In the genomic region with DNA sequence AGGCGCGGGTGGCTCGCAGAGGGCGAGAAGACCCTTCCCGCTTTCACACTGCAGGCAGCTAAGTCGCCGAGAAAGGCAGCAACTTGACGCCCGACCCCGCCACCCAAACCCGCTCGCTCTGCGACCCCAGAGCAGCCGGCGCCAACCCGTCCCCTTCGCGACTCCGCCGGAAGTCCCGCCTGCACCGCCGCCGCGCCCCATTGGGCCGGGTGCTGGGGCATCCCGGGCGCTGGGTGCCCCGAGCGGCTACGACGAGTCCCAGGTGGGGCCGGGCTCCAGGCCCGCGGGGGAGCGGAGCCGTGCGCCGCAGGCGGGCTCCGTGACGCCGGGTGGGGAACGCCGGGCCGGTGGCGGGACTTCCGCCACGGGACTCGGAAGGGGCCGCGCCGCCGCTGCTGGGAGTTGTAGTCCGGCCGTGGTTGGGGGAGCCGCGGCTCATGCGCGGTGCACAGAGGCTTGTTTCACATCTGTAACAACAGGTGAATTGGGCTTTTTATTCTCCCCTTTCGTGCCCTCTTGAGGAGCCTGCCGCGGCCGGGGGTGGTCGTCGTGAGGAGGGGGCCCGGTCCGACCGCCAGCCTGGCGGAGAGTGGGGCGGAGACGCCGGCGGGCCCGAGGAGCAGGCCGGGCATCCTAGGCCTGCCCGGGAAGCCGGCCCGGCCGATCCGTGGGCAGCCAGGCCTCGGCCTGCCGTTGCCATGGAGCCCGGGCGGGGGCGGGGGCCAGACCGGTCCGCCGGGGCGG, we compare ENCODE assay signal across 8 cellular contexts. TPM values are rescaled to one million over a fixed set of nuclear protein-coding genes. Genes with fewer than 3 reads are reported as not detected.
A peak's percentile ranks its signal among the peaks of the same experiment; 100 is the strongest.
DNase-seq lines count a peak whose midpoint lies in the region; ATAC-seq, FAIRE-seq and TF ChIP-seq lines count a peak whose summit lies in the region.

A gene with protein sequence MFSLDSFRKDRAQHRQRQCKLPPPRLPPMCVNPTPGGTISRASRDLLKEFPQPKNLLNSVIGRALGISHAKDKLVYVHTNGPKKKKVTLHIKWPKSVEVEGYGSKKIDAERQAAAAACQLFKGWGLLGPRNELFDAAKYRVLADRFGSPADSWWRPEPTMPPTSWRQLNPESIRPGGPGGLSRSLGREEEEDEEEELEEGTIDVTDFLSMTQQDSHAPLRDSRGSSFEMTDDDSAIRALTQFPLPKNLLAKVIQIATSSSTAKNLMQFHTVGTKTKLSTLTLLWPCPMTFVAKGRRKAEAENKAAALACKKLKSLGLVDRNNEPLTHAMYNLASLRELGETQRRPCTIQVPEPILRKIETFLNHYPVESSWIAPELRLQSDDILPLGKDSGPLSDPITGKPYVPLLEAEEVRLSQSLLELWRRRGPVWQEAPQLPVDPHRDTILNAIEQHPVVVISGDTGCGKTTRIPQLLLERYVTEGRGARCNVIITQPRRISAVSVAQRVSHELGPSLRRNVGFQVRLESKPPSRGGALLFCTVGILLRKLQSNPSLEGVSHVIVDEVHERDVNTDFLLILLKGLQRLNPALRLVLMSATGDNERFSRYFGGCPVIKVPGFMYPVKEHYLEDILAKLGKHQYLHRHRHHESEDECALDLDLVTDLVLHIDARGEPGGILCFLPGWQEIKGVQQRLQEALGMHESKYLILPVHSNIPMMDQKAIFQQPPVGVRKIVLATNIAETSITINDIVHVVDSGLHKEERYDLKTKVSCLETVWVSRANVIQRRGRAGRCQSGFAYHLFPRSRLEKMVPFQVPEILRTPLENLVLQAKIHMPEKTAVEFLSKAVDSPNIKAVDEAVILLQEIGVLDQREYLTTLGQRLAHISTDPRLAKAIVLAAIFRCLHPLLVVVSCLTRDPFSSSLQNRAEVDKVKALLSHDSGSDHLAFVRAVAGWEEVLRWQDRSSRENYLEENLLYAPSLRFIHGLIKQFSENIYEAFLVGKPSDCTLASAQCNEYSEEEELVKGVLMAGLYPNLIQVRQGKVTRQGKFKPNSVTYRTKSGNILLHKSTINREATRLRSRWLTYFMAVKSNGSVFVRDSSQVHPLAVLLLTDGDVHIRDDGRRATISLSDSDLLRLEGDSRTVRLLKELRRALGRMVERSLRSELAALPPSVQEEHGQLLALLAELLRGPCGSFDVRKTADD (plus strand): TSS at position 405 of the 744 bp plus-strand sequence. CDS start 7,546 bp downstream, outside the sequence.

- no peak for TF ChIP-seq EP300 in ovary (IDR thresholded peaks at IDR 0.05)

- peak within 1 kb of the TSS; percentile 95 for H3K27ac Mint-ChIP-seq in activated naive CD8-positive, alpha-beta T cell treated with anti-CD3 and anti-CD28 coated beads, Interleukin-2, amount 10 ng/mL, durations not matched to agents 7 days and 5 days

- FAIRE-seq in H54 (lab: Jason Lieb, UNC), result no peak

- peak; percentile 89 for ATAC-seq in activated naive CD8-positive, alpha-beta T cell treated with anti-CD3 and anti-CD28 coated beads, Interleukin-2, amount 10 ng/mL, durations not matched to agents 7 days and 5 days (ENCODE audit: low read depth)

- H3K4me1 ChIP-seq in ovary (ENCODE audit: insufficient read depth) (peaks cover 6% of the 10 kb centered on the region), thymus (ENCODE audit: control insufficient read depth, insufficient read depth, low read length) (peaks cover 6% of the 10 kb centered on the region)

- peak within 1 kb of the TSS; percentile 88 to 94 for H3K27ac ChIP-seq in ovary
- H3K27ac ChIP-seq in thymus (ENCODE audit: low read depth), result peak within 1 kb of the TSS; percentile 98

- H3K4me3 Mint-ChIP-seq in activated naive CD8-positive, alpha-beta T cell treated with anti-CD3 and anti-CD28 coated beads, Interleukin-2, amount 10 ng/mL, durations not matched to agents 7 days and 5 days, result peak within 1 kb of the TSS; percentile 99

- peak; percentile 59 for TF ChIP-seq POLR2A in H54 (IDR thresholded peaks at IDR 0.05; ENCODE audit: low read depth, low read length)
- peak; percentile 72 for TF ChIP-seq POLR2A in ovary (IDR thresholded peaks at IDR 0.05)

- H3K9me3 ChIP-seq in ovary, result no peaks in the 10 kb centered on the region
- H3K9me3 ChIP-seq in thymus (ENCODE audit: control insufficient read depth), result no peaks in the 10 kb centered on the region

- 0 to 1% (median 0%) methylated on average over 66 to 90 of the region's 90 CpGs for WGBS in ovary, 3 donors
- under 1% methylated on average over 90 of the region's 90 CpGs for WGBS in thymus

- H3K9me3 Mint-ChIP-seq in activated naive CD8-positive, alpha-beta T cell treated with anti-CD3 and anti-CD28 coated beads, Interleukin-2, amount 10 ng/mL, durations not matched to agents 7 days and 5 days, result no peaks in the 10 kb centered on the region

- intact Hi-C loops in head of caudate nucleus (cut with DNase I) (no loop called here), ovary (cut with DNase I) (no loop called here)

- H3K4me3 ChIP-seq in ovary, result peak within 1 kb of the TSS; percentile 88
- peak within 1 kb of the TSS; percentile 99 for H3K4me3 ChIP-seq in thymus (ENCODE audit: low read length)

- no peak for TF ChIP-seq CTCF in ovary (IDR thresholded peaks at IDR 0.05)

- H3K4me1 Mint-ChIP-seq in activated naive CD8-positive, alpha-beta T cell treated with anti-CD3 and anti-CD28 coated beads, Interleukin-2, amount 10 ng/mL, durations not matched to agents 7 days and 5 days, result peaks cover 17% of the 10 kb centered on the region

- no peaks in the 10 kb centered on the region for H3K27me3 Mint-ChIP-seq in activated naive CD8-positive, alpha-beta T cell treated with anti-CD3 and anti-CD28 coated beads, Interleukin-2, amount 10 ng/mL, durations not matched to agents 7 days and 5 days

- POLR2A ChIA-PET in activated naive CD8-positive, alpha-beta T cell treated with anti-CD3 and anti-CD28 coated beads, Interleukin-2, amount 10 ng/mL, durations not matched to agents 7 days and 5 days (lab: Charles Lee), result interaction anchor here (0.7 to 2.2 kb wide), 7 partner anchors 13 to 285 kb away, joined by 3 to 9 read pairs (median 4); no protein-coding TSS in a partner anchor

- H3K36me3 ChIP-seq in ovary, result no peaks in the 10 kb centered on the region
- H3K36me3 ChIP-seq in thymus (ENCODE audit: control insufficient read depth, insufficient read depth), result peaks cover 4% of the 10 kb centered on the region

- DNase-seq in GM03348 (ENCODE audit: low spot score) (peak; percentile 97), H54 (ENCODE audit: insufficient read length, low spot score) (peak; percentile 90), LoVo (ENCODE audit: low spot score) (peak; percentile 88), SW 1271 (lab: John Stamatoyannopoulos, UW) (peak; percentile 32 to 65), head of caudate nucleus (peak; percentile 73 to 97 (median 92)), ovary (peak; percentile 86 to 92 (median 87))
- DNase-seq in activated naive CD8-positive, alpha-beta T cell treated with anti-CD3 and anti-CD28 coated beads, Interleukin-2, amount 10 ng/mL, durations not matched to agents 7 days and 5 days, result peak; percentile 89

- H3K36me3 Mint-ChIP-seq in activated naive CD8-positive, alpha-beta T cell treated with anti-CD3 and anti-CD28 coated beads, Interleukin-2, amount 10 ng/mL, durations not matched to agents 7 days and 5 days, result no peaks in the 10 kb centered on the region

- no peaks in the 10 kb centered on the region for H3K27me3 ChIP-seq in ovary
- H3K27me3 ChIP-seq in thymus (ENCODE audit: control insufficient read depth, insufficient read depth), result no peaks in the 10 kb centered on the region

RNA-seq across cellular contexts. Expression of the gene that starts here (rescaled TPM):
- 10 to 100 TPM; 76.7 to 78.1 TPM for total RNA-seq in activated naive CD8-positive, alpha-beta T cell treated with anti-CD3 and anti-CD28 coated beads, Interleukin-2, amount 10 ng/mL, durations not matched to agents 7 days and 5 days
- total RNA-seq in ovary, result 10 to 100 TPM; 48.0 to 66.8 (median 60.3) TPM
- 10 to 100 TPM; 19.5 to 44.5 TPM for polyA plus RNA-seq in ovary
- polyA plus RNA-seq in thymus, result 45.1 TPM

Comparison
In these comparisons a context has a peak if more than half of its experiments do, and no peak if none do; other contexts are left out.
1. Peak in every context shown above with its lines: DNase-seq, ATAC-seq, H3K4me3 ChIP-seq and H3K27ac ChIP-seq.